ENCODE assay signal across 8 cellular contexts in the genomic region with DNA sequence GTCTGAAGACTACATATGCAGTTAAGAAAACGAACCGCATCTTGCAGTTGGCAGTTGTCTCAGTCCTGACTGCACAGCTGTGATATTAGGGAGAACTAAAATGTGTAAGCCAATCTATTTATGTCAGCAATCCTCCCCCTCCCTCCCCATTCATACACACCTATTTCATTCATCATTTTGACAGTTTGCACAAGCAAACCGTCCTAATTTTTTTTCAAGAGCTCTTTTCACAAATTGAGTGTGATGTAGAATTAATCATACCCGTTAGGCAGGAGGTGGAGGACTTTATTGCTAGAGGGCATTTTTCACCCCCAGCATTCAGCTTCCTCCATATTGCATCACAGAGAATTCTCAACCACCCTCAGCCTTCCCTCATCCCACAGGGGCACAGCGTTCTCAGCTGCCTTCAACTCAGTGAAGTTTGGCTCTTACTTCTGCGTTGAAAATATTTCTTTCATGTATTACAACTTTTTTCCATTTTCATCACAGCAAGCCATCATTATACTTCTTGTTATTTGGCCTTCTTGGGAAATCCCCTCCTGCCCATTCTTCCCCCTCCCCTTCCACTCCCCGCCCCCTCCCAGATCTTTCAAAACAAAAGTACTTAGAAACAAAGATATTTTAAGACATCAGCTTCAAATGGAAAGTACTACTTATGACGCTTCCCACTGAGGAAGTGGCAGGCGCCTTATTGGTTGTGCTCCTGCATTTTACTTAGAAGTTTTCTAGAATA. TPM values are rescaled to one million over a fixed set of nuclear protein-coding genes. Genes with fewer than 3 reads are reported as not detected.
A peak's percentile ranks its signal among the peaks of the same experiment; 100 is the strongest.
DNase-seq lines count a peak whose midpoint lies in the region; ATAC-seq and TF ChIP-seq lines count a peak whose summit lies in the region.

No MANE protein-coding gene starts in this region.

- peak overlapping the region; percentile 58; the same call in 1 of the 2 replicates for H2AFZ ChIP-seq in GM23338

- no peaks in the 10 kb centered on the region for H3F3A ChIP-seq in GM23338 (replicated peaks; ENCODE audit: low read depth)

- peak overlapping the region; percentile 21; the same call in 1 of the 2 replicates for H3K4me2 ChIP-seq in GM23338

- H3K27ac Mint-ChIP-seq in GM23338, result peak overlapping the region; percentile 78

- H3K9me3 ChIP-seq in endocrine pancreas (ENCODE audit: control insufficient read depth, low read length) (no peaks in the 10 kb centered on the region), skeletal muscle tissue (ENCODE audit: control insufficient read depth in 3 of 3, low read length in 3 of 3) (no peaks in the 10 kb centered on the region)

- peaks cover 39% of the 10 kb centered on the region for H3K4me1 Mint-ChIP-seq in GM23338

- H3K4me1 ChIP-seq in GM23338 (ENCODE audit: insufficient read depth) (peaks cover 19% of the 10 kb centered on the region), endocrine pancreas (ENCODE audit: control insufficient read depth, insufficient read depth, low read length) (no peaks in the 10 kb centered on the region), skeletal muscle tissue (ENCODE audit: control insufficient read depth in 3 of 3, insufficient read depth in 3 of 3, low read length in 3 of 3) (peaks cover 0 to 6% (median 0%) of the 10 kb centered on the region in 3 donors)

- no peaks in the 10 kb centered on the region for H4K20me1 ChIP-seq in GM23338 (replicated peaks; ENCODE audit: insufficient read depth)

- DNase-seq in EL (peak; percentile 80), GM23338 (ENCODE audit: low spot score) (peak; percentile 24), NCI-H1105 treated with DMSO at 0.1 percent for 48 hours (lab: John Stamatoyannopoulos, UW) (peak; percentile 81), NCI-H2196 treated with DMSO at 0.1 percent for 48 hours (lab: John Stamatoyannopoulos, UW; ENCODE audit: unreplicated experiment) (no peak), iPS-NIHi11 (ENCODE audit: low spot score) (no peak)
- DNase-seq in activated CD4-positive, alpha-beta T cell treated with anti-CD3 and anti-CD28 coated beads, Interleukin-2, amount 50 U/mL, for 48 hours, result peak; percentile 67 to 74

- H3K4me3 ChIP-seq in GM23338 (0 out of 2 replicates have a peak overlapping the region, but pooled peaks have one; percentile 6), endocrine pancreas (ENCODE audit: control insufficient read depth, insufficient read depth, low read length) (peak overlapping the region; percentile 79), skeletal muscle tissue (ENCODE audit: low read length in 3 of 3) (peak overlapping the region; percentile 8 to 29 (median 14))

- H3K27ac ChIP-seq in GM23338 (ENCODE audit: low read depth) (peak overlapping the region; percentile 13; the same call in 1 of the 2 replicates), skeletal muscle tissue (ENCODE audit: low read depth, low read length) (peak overlapping the region; percentile 54)

- H3K9me3 Mint-ChIP-seq in GM23338, result no peaks in the 10 kb centered on the region

- peak; percentile 38; the same call in 2 of the 3 replicates for ATAC-seq in GM23338

- H3K9ac ChIP-seq in endocrine pancreas (ENCODE audit: control insufficient read depth, insufficient read depth, low read length) (no peak overlapping the region), skeletal muscle tissue (ENCODE audit: low read depth in 1 of 3, low read length in 3 of 3) (no peak overlapping the region)

- H3K9me2 ChIP-seq in GM23338 (ENCODE audit: insufficient read depth), result no peaks in the 10 kb centered on the region

- H3K27me3 ChIP-seq in GM23338 (ENCODE audit: insufficient read depth), result no peaks in the 10 kb centered on the region
- H3K27me3 ChIP-seq in endocrine pancreas (ENCODE audit: control insufficient read depth, insufficient read depth, low read length), result no peaks in the 10 kb centered on the region
- H3K27me3 ChIP-seq in skeletal muscle tissue (ENCODE audit: control insufficient read depth in 3 of 3, insufficient read depth in 3 of 3, low read length in 3 of 3), result no peaks in the 10 kb centered on the region

- H3K36me3 ChIP-seq in GM23338 (ENCODE audit: insufficient read depth), result no peaks in the 10 kb centered on the region
- no peaks in the 10 kb centered on the region for H3K36me3 ChIP-seq in endocrine pancreas (ENCODE audit: control insufficient read depth, insufficient read depth, low read length)
- H3K36me3 ChIP-seq in skeletal muscle tissue (ENCODE audit: control insufficient read depth in 3 of 3, insufficient read depth in 3 of 3, low read length in 3 of 3), result no peaks in the 10 kb centered on the region

- no peaks in the 10 kb centered on the region for H3K36me3 Mint-ChIP-seq in GM23338 (ENCODE audit: low read depth)

- TF ChIP-seq CTCF in GM23338 (conservative IDR thresholded peaks at IDR 0.05; ENCODE audit: low read depth in 2 of 2), result no peak

- H3K79me2 ChIP-seq in GM23338 (replicated peaks; ENCODE audit: insufficient read depth), result no peaks in the 10 kb centered on the region

- H3K27me3 Mint-ChIP-seq in GM23338 (ENCODE audit: insufficient read depth, low read depth, poor library complexity), result peaks cover 3% of the 10 kb centered on the region

- no peak overlapping the region for H3K4me3 Mint-ChIP-seq in GM23338

TF ChIP-seq in GM23338, 12 proteins besides CTCF, POLR2A, EP300 and RAD21:
- TF ChIP-seq, protein P1, sequence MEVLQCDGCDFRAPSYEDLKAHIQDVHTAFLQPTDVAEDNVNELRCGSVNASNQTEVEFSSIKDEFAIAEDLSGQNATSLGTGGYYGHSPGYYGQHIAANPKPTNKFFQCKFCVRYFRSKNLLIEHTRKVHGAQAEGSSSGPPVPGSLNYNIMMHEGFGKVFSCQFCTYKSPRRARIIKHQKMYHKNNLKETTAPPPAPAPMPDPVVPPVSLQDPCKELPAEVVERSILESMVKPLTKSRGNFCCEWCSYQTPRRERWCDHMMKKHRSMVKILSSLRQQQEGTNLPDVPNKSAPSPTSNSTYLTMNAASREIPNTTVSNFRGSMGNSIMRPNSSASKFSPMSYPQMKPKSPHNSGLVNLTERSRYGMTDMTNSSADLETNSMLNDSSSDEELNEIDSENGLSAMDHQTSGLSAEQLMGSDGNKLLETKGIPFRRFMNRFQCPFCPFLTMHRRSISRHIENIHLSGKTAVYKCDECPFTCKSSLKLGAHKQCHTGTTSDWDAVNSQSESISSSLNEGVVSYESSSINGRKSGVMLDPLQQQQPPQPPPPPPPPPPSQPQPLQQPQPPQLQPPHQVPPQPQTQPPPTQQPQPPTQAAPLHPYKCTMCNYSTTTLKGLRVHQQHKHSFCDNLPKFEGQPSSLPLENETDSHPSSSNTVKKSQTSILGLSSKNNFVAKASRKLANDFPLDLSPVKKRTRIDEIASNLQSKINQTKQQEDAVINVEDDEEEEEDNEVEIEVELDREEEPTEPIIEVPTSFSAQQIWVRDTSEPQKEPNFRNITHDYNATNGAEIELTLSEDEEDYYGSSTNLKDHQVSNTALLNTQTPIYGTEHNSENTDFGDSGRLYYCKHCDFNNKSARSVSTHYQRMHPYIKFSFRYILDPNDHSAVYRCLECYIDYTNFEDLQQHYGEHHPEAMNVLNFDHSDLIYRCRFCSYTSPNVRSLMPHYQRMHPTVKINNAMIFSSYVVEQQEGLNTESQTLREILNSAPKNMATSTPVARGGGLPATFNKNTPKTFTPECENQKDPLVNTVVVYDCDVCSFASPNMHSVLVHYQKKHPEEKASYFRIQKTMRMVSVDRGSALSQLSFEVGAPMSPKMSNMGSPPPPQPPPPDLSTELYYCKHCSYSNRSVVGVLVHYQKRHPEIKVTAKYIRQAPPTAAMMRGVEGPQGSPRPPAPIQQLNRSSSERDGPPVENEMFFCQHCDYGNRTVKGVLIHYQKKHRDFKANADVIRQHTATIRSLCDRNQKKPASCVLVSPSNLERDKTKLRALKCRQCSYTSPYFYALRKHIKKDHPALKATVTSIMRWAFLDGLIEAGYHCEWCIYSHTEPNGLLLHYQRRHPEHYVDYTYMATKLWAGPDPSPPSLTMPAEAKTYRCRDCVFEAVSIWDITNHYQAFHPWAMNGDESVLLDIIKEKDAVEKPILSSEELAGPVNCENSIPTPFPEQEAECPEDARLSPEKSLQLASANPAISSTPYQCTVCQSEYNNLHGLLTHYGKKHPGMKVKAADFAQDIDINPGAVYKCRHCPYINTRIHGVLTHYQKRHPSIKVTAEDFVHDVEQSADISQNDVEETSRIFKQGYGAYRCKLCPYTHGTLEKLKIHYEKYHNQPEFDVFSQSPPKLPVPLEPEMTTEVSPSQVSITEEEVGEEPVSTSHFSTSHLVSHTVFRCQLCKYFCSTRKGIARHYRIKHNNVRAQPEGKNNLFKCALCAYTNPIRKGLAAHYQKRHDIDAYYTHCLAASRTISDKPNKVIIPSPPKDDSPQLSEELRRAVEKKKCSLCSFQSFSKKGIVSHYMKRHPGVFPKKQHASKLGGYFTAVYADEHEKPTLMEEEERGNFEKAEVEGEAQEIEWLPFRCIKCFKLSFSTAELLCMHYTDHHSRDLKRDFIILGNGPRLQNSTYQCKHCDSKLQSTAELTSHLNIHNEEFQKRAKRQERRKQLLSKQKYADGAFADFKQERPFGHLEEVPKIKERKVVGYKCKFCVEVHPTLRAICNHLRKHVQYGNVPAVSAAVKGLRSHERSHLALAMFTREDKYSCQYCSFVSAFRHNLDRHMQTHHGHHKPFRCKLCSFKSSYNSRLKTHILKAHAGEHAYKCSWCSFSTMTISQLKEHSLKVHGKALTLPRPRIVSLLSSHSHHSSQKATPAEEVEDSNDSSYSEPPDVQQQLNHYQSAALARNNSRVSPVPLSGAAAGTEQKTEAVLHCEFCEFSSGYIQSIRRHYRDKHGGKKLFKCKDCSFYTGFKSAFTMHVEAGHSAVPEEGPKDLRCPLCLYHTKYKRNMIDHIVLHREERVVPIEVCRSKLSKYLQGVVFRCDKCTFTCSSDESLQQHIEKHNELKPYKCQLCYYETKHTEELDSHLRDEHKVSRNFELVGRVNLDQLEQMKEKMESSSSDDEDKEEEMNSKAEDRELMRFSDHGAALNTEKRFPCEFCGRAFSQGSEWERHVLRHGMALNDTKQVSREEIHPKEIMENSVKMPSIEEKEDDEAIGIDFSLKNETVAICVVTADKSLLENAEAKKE (CRISPR knock-in tag; IDR thresholded peaks at IDR 0.05), result no peak
- TF ChIP-seq CREB1 (CRISPR knock-in tag; IDR thresholded peaks at IDR 0.05; ENCODE audit: low read depth) (no peak), POLR2AphosphoS5 (IDR thresholded peaks at IDR 0.05; ENCODE audit: low read depth) (no peak), ZNF331 (CRISPR knock-in tag; IDR thresholded peaks at IDR 0.05; ENCODE audit: low read depth) (no peak), EZH2 (IDR thresholded peaks at IDR 0.05; ENCODE audit: low read depth, unreplicated experiment) (no peak), NANOG (IDR thresholded peaks at IDR 0.05; ENCODE audit: borderline replicate concordance) (no peak), EZH2phosphoT487 (IDR thresholded peaks at IDR 0.05; ENCODE audit: unreplicated experiment) (no peak)
TF ChIP-seq in GM23338: peak in this region for 0.

RNA-seq across cellular contexts. Expression of gene NOX3, which starts 37.5 kb away (rescaled TPM):
- total RNA-seq in GM23338 (2014; rRNA removed; shearing (Covaris generic)), result not detected in 2 replicates
- polyA plus RNA-seq in GM23338 (2016; fragmentation: Nextera tagmentation; extraction: Ambion mirVana), result not detected in 2 replicates
- total RNA-seq in skeletal muscle tissue, result not detected

Comparison
In these comparisons a context has a peak if more than half of its experiments do, and no peak if none do; other contexts are left out.
1. DNase-seq: peak in EL (single experiment), GM23338 (single experiment), NCI-H1105 treated with DMSO at 0.1 percent for 48 hours (single experiment) and activated CD4-positive, alpha-beta T cell treated with anti-CD3 and anti-CD28 coated beads, Interleukin-2, amount 50 U/mL, for 48 hours (2 of 2); none in NCI-H2196 treated with DMSO at 0.1 percent for 48 hours (single experiment) and iPS-NIHi11 (single experiment).
2. H3K4me3 ChIP-seq: peak in every context shown above with its lines; median percentile 79 in endocrine pancreas; 14 in skeletal muscle tissue; 6 in GM23338.